ENCODE assay signal across 9 cellular contexts in genomic region chr19:46660008-46660517, GRCh38. TPM values are rescaled to one million over a fixed set of nuclear protein-coding genes. Genes with fewer than 3 reads are reported as not detected.
DNase-seq lines count a peak whose midpoint lies in the region; ATAC-seq and TF ChIP-seq lines count a peak whose summit lies in the region.
"Had no signal": no experiment of that assay in that cellular context is flagged by ENCODE, and none has a peak within 500 bp of the region (broad histone marks: within the 10 kb centered on the region; RNA-seq: fewer than 3 reads in every experiment).

No MANE protein-coding gene starts in this region.

- H3K27ac Mint-ChIP-seq in CD4-positive, alpha-beta memory T cell = peak overlapping the region in 6 of 7 donors; percentile 1 to 94 (median 52)

- H3K36me3 ChIP-seq in CD4-positive, alpha-beta memory T cell (ENCODE audit: insufficient read depth, low read length) = no peaks in the 10 kb centered on the region
- H3K36me3 ChIP-seq in MM.1S (replicated peaks; ENCODE audit: insufficient read depth, low read length) (no peaks in the 10 kb centered on the region), ectodermal cell (ENCODE audit: control insufficient read depth, insufficient read depth, low read length) (no peaks in the 10 kb centered on the region), neural cell (ENCODE audit: insufficient read depth, low read length) (no peaks in the 10 kb centered on the region)

- no peak overlapping the region; the same call in 1 of the 2 replicates for H2AFZ ChIP-seq in MM.1S (ENCODE audit: low read length)
- peak overlapping the region; percentile 52 for H2AFZ ChIP-seq in neural cell (ENCODE audit: low read depth, low read length)

- WGBS in ectodermal cell, 2 experiments = 3 to 4% methylated on average over 14 of the region's 14 CpGs

- H3K4me2 ChIP-seq in MM.1S (ENCODE audit: low read depth, low read length) (peak overlapping the region; percentile 99; the same call in 1 of the 2 replicates), neural cell (ENCODE audit: low read length) (peak overlapping the region; percentile 94)

- peak overlapping the region in 1 of 2 donors; percentile 12 for H3K4me3 ChIP-seq in CD4-positive, alpha-beta memory T cell (ENCODE audit: low read length in 2 of 2)
- H3K4me3 ChIP-seq in MM.1S (ENCODE audit: low read length) (no peak overlapping the region; the same call in 1 of the 2 replicates), ectodermal cell (ENCODE audit: insufficient read depth, low read depth, low read length) (peak overlapping the region; percentile 60), neural cell (ENCODE audit: low read length) (peak overlapping the region; percentile 98)

- DNase-seq in CD4-positive, alpha-beta memory T cell = no peak
- DNase-seq in MM.1S = no peak
- no peak for DNase-seq in NCI-H226
- no peak for DNase-seq in activated naive CD4-positive, alpha-beta T cell treated with anti-CD3 and anti-CD28 coated beads, Interleukin-2, amount 50 U/mL, for 16 hours

- TF ChIP-seq EP300 in neural cell (conservative IDR thresholded peaks at IDR 0.05; ENCODE audit: poor library complexity, severe bottlenecking) = no peak

- peaks cover 10 to 31% (median 15%) of the 10 kb centered on the region in 4 donors for H3K4me1 Mint-ChIP-seq in CD4-positive, alpha-beta memory T cell

- no peak for TF ChIP-seq RAD21 in neural cell (conservative IDR thresholded peaks at IDR 0.05)

- H3K9ac ChIP-seq in MM.1S (ENCODE audit: low read length) (no peak overlapping the region), neural cell (ENCODE audit: low read length) (peak overlapping the region; percentile 99)

- TF ChIP-seq CTCF in MM.1S (IDR thresholded peaks at IDR 0.05; ENCODE audit: low read length) = no peak
- no peak for TF ChIP-seq CTCF in neural cell (IDR thresholded peaks at IDR 0.05; ENCODE audit: poor library complexity, severe bottlenecking)

- peaks cover 27% of the 10 kb centered on the region for H3K4me1 ChIP-seq in CD4-positive, alpha-beta memory T cell (ENCODE audit: insufficient read depth, low read length)
- H3K4me1 ChIP-seq in MM.1S (ENCODE audit: low read length) (peaks cover 19% of the 10 kb centered on the region), ectodermal cell (ENCODE audit: control insufficient read depth, insufficient read depth, low read length) (peaks cover 28% of the 10 kb centered on the region)

- no peaks in the 10 kb centered on the region for H3K36me3 Mint-ChIP-seq in CD4-positive, alpha-beta memory T cell

- peaks cover 13 to 21% of the 10 kb centered on the region in 2 donors for H3K27me3 Mint-ChIP-seq in CD4-positive, alpha-beta memory T cell

- no peak overlapping the region for H3K27ac ChIP-seq in CD4-positive, alpha-beta memory T cell (ENCODE audit: low read depth, low read length)
- H3K27ac ChIP-seq in MM.1S (ENCODE audit: low read length) (no peak overlapping the region), ectodermal cell (ENCODE audit: insufficient read depth, low read depth, low read length, poor library complexity, severe bottlenecking) (no peak overlapping the region), neural cell (ENCODE audit: low read length) (peak overlapping the region; percentile 90)

- no peaks in the 10 kb centered on the region for H3K9me3 Mint-ChIP-seq in CD4-positive, alpha-beta memory T cell

- H3K9me2 ChIP-seq in MM.1S (replicated peaks; ENCODE audit: insufficient read depth, low read length) (no peaks in the 10 kb centered on the region), neural cell (ENCODE audit: insufficient read depth, low read length) (no peaks in the 10 kb centered on the region)

- H3K27me3 ChIP-seq in CD4-positive, alpha-beta memory T cell (ENCODE audit: insufficient read depth, low read length) = peaks cover 18% of the 10 kb centered on the region
- H3K27me3 ChIP-seq in MM.1S (replicated peaks; ENCODE audit: insufficient read depth, low read length) (peaks cover 71% of the 10 kb centered on the region), ectodermal cell (ENCODE audit: control insufficient read depth, insufficient read depth, low read length, poor library complexity, severe bottlenecking) (peaks cover 23% of the 10 kb centered on the region), neural cell (ENCODE audit: insufficient read depth, low read depth, low read length) (no peaks in the 10 kb centered on the region)

- H3K79me2 ChIP-seq in MM.1S (ENCODE audit: low read length) = no peaks in the 10 kb centered on the region
- H3K79me2 ChIP-seq in neural cell (replicated peaks; ENCODE audit: insufficient read depth, low read length) = peaks cover 21% of the 10 kb centered on the region

- CTCF ChIA-PET in CD4-positive, alpha-beta memory T cell (lab: Charles Lee; ENCODE audit: partially characterized antibody) = interaction anchor here (1.6 to 3.7 kb wide), 2 partner anchors 98 to 136 kb away, joined by 5 to 17 read pairs; no protein-coding TSS in a partner anchor

- POLR2A ChIA-PET in CD4-positive, alpha-beta memory T cell (lab: Charles Lee; ENCODE audit: partially characterized antibody) = interaction anchor here (1.1 to 3.2 kb wide), 6 partner anchors 26 to 59 kb away, joined by 3 to 24 read pairs (median 4); partner anchors contain the start of genes CALM3 and PRKD2

- no peak for ATAC-seq in HG02973 (IDR thresholded peaks at IDR 0.05; ENCODE audit: unreplicated experiment)
- no peak for ATAC-seq in GM19455 (IDR thresholded peaks at IDR 0.05; ENCODE audit: unreplicated experiment)

- no peaks in the 10 kb centered on the region for H3K9me3 ChIP-seq in CD4-positive, alpha-beta memory T cell (ENCODE audit: control insufficient read depth in 1 of 2, low read length in 2 of 2)
- H3K9me3 ChIP-seq in MM.1S (replicated peaks; ENCODE audit: insufficient read depth, low read length) (no peaks in the 10 kb centered on the region), ectodermal cell (ENCODE audit: control insufficient read depth, low read length) (no peaks in the 10 kb centered on the region), neural cell (ENCODE audit: low read length) (no peaks in the 10 kb centered on the region)

- H3F3A ChIP-seq in MM.1S (ENCODE audit: insufficient read depth, low read length) (peaks cover 14% of the 10 kb centered on the region), neural cell (ENCODE audit: insufficient read depth, low read length, poor library complexity, severe bottlenecking) (no peaks in the 10 kb centered on the region)

- peak overlapping the region; percentile 65 to 86 (median 70) for H3K4me3 Mint-ChIP-seq in CD4-positive, alpha-beta memory T cell

- no peaks in the 10 kb centered on the region for H4K20me1 ChIP-seq in MM.1S (ENCODE audit: insufficient read depth, low read length)
- H4K20me1 ChIP-seq in neural cell (ENCODE audit: insufficient read depth) = no peaks in the 10 kb centered on the region

- intact Hi-C loops in CD4-positive, alpha-beta memory T cell (cut with micrococcal nuclease) = loop anchor here (2.0 kb wide), 1 partner anchor 55 kb away; no protein-coding TSS in a partner anchor

TF ChIP-seq in neural cell, 6 proteins besides CTCF, POLR2A, EP300 and RAD21:
- no peak for TF ChIP-seq SMC3 (conservative IDR thresholded peaks at IDR 0.05; ENCODE audit: poor library complexity)
- TF ChIP-seq POLR2AphosphoS5 (IDR thresholded peaks at IDR 0.05) = peak; percentile 32
TF ChIP-seq in neural cell: peak in this region for 1.

RNA-seq across cellular contexts. Expression of gene DACT3, which starts 0.9 kb away (rescaled TPM):
- total RNA-seq in CD4-positive, alpha-beta memory T cell = not detected
- polyA plus RNA-seq in CD4-positive, alpha-beta memory T cell = not detected
- 3.6 TPM for polyA plus RNA-seq in ectodermal cell (2013, experiment 1 of 4)
- 3.3 TPM for polyA plus RNA-seq in ectodermal cell (2013, experiment 2 of 4)
- 3.7 TPM for polyA plus RNA-seq in ectodermal cell (2013, experiment 3 of 4)
- 3.7 TPM for polyA plus RNA-seq in ectodermal cell (2013, experiment 4 of 4)
- polyA plus RNA-seq in neural cell = 29.3 and 32.5 TPM in 2 replicates
- 29.4 and 40.2 TPM in 2 replicates for polyA minus RNA-seq in neural cell
- total RNA-seq: renal cortical epithelial cell had no signal

RNA-seq across cellular contexts. Expression of gene GNG8, which starts 24.1 kb away (rescaled TPM):
- total RNA-seq in CD4-positive, alpha-beta memory T cell = not detected
- not detected for polyA plus RNA-seq in CD4-positive, alpha-beta memory T cell
- not detected for polyA plus RNA-seq in ectodermal cell (2013, experiment 1 of 4)
- polyA plus RNA-seq in ectodermal cell (2013, experiment 2 of 4) = not detected
- not detected for polyA plus RNA-seq in ectodermal cell (2013, experiment 3 of 4)
- 7.2 TPM for polyA plus RNA-seq in ectodermal cell (2013, experiment 4 of 4)
- not detected in 2 replicates for polyA plus RNA-seq in neural cell
- not detected in 2 replicates for polyA minus RNA-seq in neural cell
- total RNA-seq: renal cortical epithelial cell had no signal

RNA-seq across cellular contexts. Expression of gene PTGIR, which starts 35.2 kb away (rescaled TPM):
- 1 to 10 TPM; 1.0 to 1.9 TPM for total RNA-seq in CD4-positive, alpha-beta memory T cell
- polyA plus RNA-seq in CD4-positive, alpha-beta memory T cell = under 1 TPM; 0.11 to 0.75 TPM
- not detected for polyA plus RNA-seq in ectodermal cell (2013, experiment 1 of 4)
- polyA plus RNA-seq in ectodermal cell (2013, experiment 2 of 4) = not detected
- not detected for polyA plus RNA-seq in ectodermal cell (2013, experiment 3 of 4)
- polyA plus RNA-seq in ectodermal cell (2013, experiment 4 of 4) = 0.36 TPM
- polyA plus RNA-seq in neural cell = not detected in 2 replicates
- not detected in 2 replicates for polyA minus RNA-seq in neural cell
- total RNA-seq: renal cortical epithelial cell had no signal

RNA-seq across cellular contexts. Expression of gene PRKD2, which starts 56.9 kb away (rescaled TPM):
- total RNA-seq in CD4-positive, alpha-beta memory T cell = 100 to 1,000 TPM; 115 to 122 TPM
- polyA plus RNA-seq in CD4-positive, alpha-beta memory T cell = 10 to 100 TPM; 27.6 to 88.9 TPM
- polyA plus RNA-seq in ectodermal cell (2013, experiment 1 of 4) = 44.7 TPM
- 50.4 TPM for polyA plus RNA-seq in ectodermal cell (2013, experiment 2 of 4)
- 34.9 TPM for polyA plus RNA-seq in ectodermal cell (2013, experiment 3 of 4)
- 32.4 TPM for polyA plus RNA-seq in ectodermal cell (2013, experiment 4 of 4)
- 8.0 and 15.9 TPM in 2 replicates for polyA plus RNA-seq in neural cell
- 3.2 and 5.8 TPM in 2 replicates for polyA minus RNA-seq in neural cell

RNA-seq across cellular contexts. Expression of gene CALM3, which starts 58.9 kb away (rescaled TPM):
- 100 to 1,000 TPM; 206 to 212 TPM for total RNA-seq in CD4-positive, alpha-beta memory T cell
- 100 to 1,000 TPM; 169 to 176 TPM for polyA plus RNA-seq in CD4-positive, alpha-beta memory T cell
- 576 TPM for polyA plus RNA-seq in ectodermal cell (2013, experiment 1 of 4)
- polyA plus RNA-seq in ectodermal cell (2013, experiment 2 of 4) = 552 TPM
- 333 TPM for polyA plus RNA-seq in ectodermal cell (2013, experiment 3 of 4)
- polyA plus RNA-seq in ectodermal cell (2013, experiment 4 of 4) = 406 TPM
- polyA plus RNA-seq in neural cell = 630 and 647 TPM in 2 replicates
- polyA minus RNA-seq in neural cell = 378 and 451 TPM in 2 replicates

Comparison
In these comparisons a context has a peak if more than half of its experiments do, and no peak if none do; other contexts are left out.
1. RNA of gene DACT3, which starts 0.9 kb away (polyA plus RNA-seq): 29.3 to 32.5 TPM in neural cell; not detected in CD4-positive, alpha-beta memory T cell; every median in the first group is over 10 times any median in the second.